ENCODE assay signal across 8 cellular contexts in genomic region chrX:107678957-107679740, GRCh38. TPM values are rescaled to one million over a fixed set of nuclear protein-coding genes. Genes with fewer than 3 reads are reported as not detected.
DNase-seq lines count a peak whose midpoint lies in the region; ATAC-seq and TF ChIP-seq lines count a peak whose summit lies in the region.

No MANE protein-coding gene starts in this region.

- ATAC-seq in GM19351 (IDR thresholded peaks at IDR 0.05; ENCODE audit: unreplicated experiment) (peak; percentile 30), RWPE2 (ENCODE audit: low read depth) (0 out of 3 replicates have a peak, but pooled peaks have one; percentile 3), GM21619 (IDR thresholded peaks at IDR 0.05; ENCODE audit: unreplicated experiment) (no peak), GM19397 (IDR thresholded peaks at IDR 0.05; ENCODE audit: unreplicated experiment) (no peak)

- H3K4me3 ChIP-seq in RWPE2 (ENCODE audit: severe bottlenecking) (no peak overlapping the region), stomach (no peak overlapping the region)

- H3K27ac Mint-ChIP-seq in activated naive CD4-positive, alpha-beta T cell treated with anti-CD3 and anti-CD28 coated beads, Interleukin-2, amount 50 U/mL, for 24 hours: peak overlapping the region; percentile 80

- H3K9me3 ChIP-seq in RWPE2 (ENCODE audit: severe bottlenecking): no peaks in the 10 kb centered on the region
- no peaks in the 10 kb centered on the region for H3K9me3 ChIP-seq in stomach

- H3K27ac ChIP-seq in RWPE2 (ENCODE audit: poor library complexity, severe bottlenecking) (peak overlapping the region; percentile 93), stomach (peak overlapping the region in 4 of 5 donors; percentile 90 to 93 (median 93))

- H3K4me3 Mint-ChIP-seq in activated naive CD4-positive, alpha-beta T cell treated with anti-CD3 and anti-CD28 coated beads, Interleukin-2, amount 50 U/mL, for 24 hours: no peak overlapping the region

- no peak for TF ChIP-seq EP300 in stomach (IDR thresholded peaks at IDR 0.05)

- H3K36me3 ChIP-seq in RWPE2 (ENCODE audit: low read depth) (no peaks in the 10 kb centered on the region), stomach (no peaks in the 10 kb centered on the region)

- H3K27me3 ChIP-seq in RWPE2 (ENCODE audit: insufficient read depth, poor library complexity, severe bottlenecking): no peaks in the 10 kb centered on the region
- H3K27me3 ChIP-seq in stomach: peaks cover 0 to 12% (median 0%) of the 10 kb centered on the region in 3 donors

- no peaks in the 10 kb centered on the region for H3K27me3 Mint-ChIP-seq in activated naive CD4-positive, alpha-beta T cell treated with anti-CD3 and anti-CD28 coated beads, Interleukin-2, amount 50 U/mL, for 24 hours

- intact Hi-C loops in stomach (cut with DNase I; ENCODE audit: low total_unique reads): no loop called here

- no peaks in the 10 kb centered on the region for H3K36me3 Mint-ChIP-seq in activated naive CD4-positive, alpha-beta T cell treated with anti-CD3 and anti-CD28 coated beads, Interleukin-2, amount 50 U/mL, for 24 hours

- H3K4me1 ChIP-seq in RWPE2 (ENCODE audit: insufficient read depth, poor library complexity, severe bottlenecking) (peaks cover 25% of the 10 kb centered on the region), stomach (peaks cover 13 to 48% (median 41%) of the 10 kb centered on the region in 4 donors)

- 60 to 85% (median 70%) methylated on average over 2 to 8 of the region's 8 CpGs for WGBS in stomach, 5 donors

- no peaks in the 10 kb centered on the region for H3K9me3 Mint-ChIP-seq in activated naive CD4-positive, alpha-beta T cell treated with anti-CD3 and anti-CD28 coated beads, Interleukin-2, amount 50 U/mL, for 24 hours

- peaks cover 69% of the 10 kb centered on the region for H3K4me1 Mint-ChIP-seq in activated naive CD4-positive, alpha-beta T cell treated with anti-CD3 and anti-CD28 coated beads, Interleukin-2, amount 50 U/mL, for 24 hours

- TF ChIP-seq POLR2A in stomach (IDR thresholded peaks at IDR 0.05): no peak

- DNase-seq in RWPE2 (ENCODE audit: low spot score): peak; percentile 52
- DNase-seq in iris pigment epithelial cell (ENCODE audit: low read depth): peak; percentile 87
- peak; percentile 67 for DNase-seq in stomach
- DNase-seq in HuH-7 (ENCODE audit: low spot score): no peak

- TF ChIP-seq CTCF in RWPE2 (IDR thresholded peaks at IDR 0.05; ENCODE audit: poor library complexity, severe bottlenecking): no peak
- no peak for TF ChIP-seq CTCF in stomach (IDR thresholded peaks at IDR 0.05)

RNA-seq across cellular contexts. Expression of gene PRPS1, which starts 50.8 kb away (rescaled TPM):
- total RNA-seq in stomach: 10 to 100 TPM in 4 of 5 donors, 1 to 10 TPM in 1; 1.2 to 46.4 (median 20.4) TPM
- 10 to 100 TPM; 10.3 to 19.9 (median 18.6) TPM for polyA plus RNA-seq in stomach

Comparison
In these comparisons a context has a peak if more than half of its experiments do, and no peak if none do; other contexts are left out.
1. ATAC-seq: peak in GM19351 (single experiment) and RWPE2 (single experiment); none in GM21619 (single experiment) and GM19397 (single experiment).